Comparison of ENCODE assay signal across 1 cellular context in the genomic region with DNA sequence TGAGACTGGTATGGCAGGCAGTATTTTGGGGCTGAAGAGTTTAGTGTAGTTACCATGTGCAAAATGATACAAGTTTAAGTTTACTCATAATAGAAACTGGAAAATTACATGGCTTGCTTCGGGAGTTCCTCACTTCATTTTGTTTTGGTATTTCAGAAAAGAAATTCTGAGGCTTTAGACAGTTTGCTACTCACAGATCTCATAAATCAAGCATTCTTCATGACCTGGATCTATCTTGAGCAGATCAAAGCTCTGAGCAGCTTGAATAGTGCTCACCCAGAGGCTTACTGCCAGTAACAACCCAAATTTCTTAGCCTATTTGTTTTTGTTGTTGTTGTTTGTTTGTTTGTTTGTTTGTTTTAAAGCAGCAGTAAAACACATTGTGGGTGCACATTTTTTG.
TF ChIP-seq lines count a peak whose summit lies in the region.

No MANE protein-coding gene starts in this region.

TF ChIP-seq in K562, 482 proteins besides CTCF, POLR2A, EP300 and RAD21 (continued from another document):
- TF ChIP-seq, protein P1, sequence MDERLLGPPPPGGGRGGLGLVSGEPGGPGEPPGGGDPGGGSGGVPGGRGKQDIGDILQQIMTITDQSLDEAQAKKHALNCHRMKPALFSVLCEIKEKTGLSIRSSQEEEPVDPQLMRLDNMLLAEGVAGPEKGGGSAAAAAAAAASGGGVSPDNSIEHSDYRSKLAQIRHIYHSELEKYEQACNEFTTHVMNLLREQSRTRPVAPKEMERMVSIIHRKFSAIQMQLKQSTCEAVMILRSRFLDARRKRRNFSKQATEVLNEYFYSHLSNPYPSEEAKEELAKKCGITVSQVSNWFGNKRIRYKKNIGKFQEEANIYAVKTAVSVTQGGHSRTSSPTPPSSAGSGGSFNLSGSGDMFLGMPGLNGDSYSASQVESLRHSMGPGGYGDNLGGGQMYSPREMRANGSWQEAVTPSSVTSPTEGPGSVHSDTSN (CRISPR knock-in tag; IDR thresholded peaks at IDR 0.05; ENCODE audit: low read depth): no peak
- TF ChIP-seq, protein P1 (tag; conservative IDR thresholded peaks at IDR 0.05; ENCODE audit: low read depth): peak; percentile 58
- TF ChIP-seq MEIS2 (IDR thresholded peaks at IDR 0.05; ENCODE audit: partially characterized antibody): peak; percentile 72
- TF ChIP-seq, protein P2, sequence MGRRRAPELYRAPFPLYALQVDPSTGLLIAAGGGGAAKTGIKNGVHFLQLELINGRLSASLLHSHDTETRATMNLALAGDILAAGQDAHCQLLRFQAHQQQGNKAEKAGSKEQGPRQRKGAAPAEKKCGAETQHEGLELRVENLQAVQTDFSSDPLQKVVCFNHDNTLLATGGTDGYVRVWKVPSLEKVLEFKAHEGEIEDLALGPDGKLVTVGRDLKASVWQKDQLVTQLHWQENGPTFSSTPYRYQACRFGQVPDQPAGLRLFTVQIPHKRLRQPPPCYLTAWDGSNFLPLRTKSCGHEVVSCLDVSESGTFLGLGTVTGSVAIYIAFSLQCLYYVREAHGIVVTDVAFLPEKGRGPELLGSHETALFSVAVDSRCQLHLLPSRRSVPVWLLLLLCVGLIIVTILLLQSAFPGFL (CRISPR knock-in tag; IDR thresholded peaks at IDR 0.05): 0 out of 2 replicates have a peak, but pooled peaks have one; percentile 18
